ENCODE assay signal across 25 cellular contexts in the genomic region with DNA sequence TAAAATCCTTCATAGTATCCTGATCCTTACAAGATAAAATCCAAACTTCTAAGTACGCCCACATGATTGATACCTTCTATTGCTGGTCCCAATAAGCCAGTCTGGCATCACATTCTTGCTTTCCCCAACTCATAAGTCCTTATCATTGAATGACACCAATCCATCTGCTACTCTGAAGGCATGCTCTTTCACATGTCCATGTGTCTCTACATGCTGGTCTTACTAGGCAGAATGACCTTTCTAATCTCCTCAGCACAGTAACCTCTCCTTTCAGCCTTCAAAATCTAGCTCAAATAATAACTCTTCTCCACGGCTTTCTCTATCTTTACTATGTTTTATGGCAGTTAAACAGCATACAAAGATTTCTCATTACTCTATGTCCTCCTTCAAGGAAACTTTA.
"Had no signal": no experiment of that assay in that cellular context is flagged by ENCODE, and none has a peak within 500 bp of the region (broad histone marks: within the 10 kb centered on the region; RNA-seq: fewer than 3 reads in every experiment).

No MANE protein-coding gene starts in this region.

- DNase-seq: activated B cell treated with CpG ODN at 0.5 μM for 24 hours; activated CD4-positive, alpha-beta memory T cell treated with anti-CD3 and anti-CD28 coated beads for 36 hours; activated CD4-positive, alpha-beta T cell treated with anti-CD3 and anti-CD28 coated beads for 4 hours; activated CD4-positive, alpha-beta T cell treated with anti-CD3 and anti-CD28 coated beads, Interleukin-2, amount 50 U/mL, for 1 hour; activated CD4-positive, CD25-positive, alpha-beta regulatory T cell treated with anti-CD3 and anti-CD28 coated beads, Interleukin-2, amount 50 U/mL, for 72 hours; activated CD8-positive, alpha-beta memory T cell treated with anti-CD3 and anti-CD28 coated beads, Interleukin-2, amount 50 U/mL, for 4 hours; activated effector memory CD4-positive, alpha-beta T cell treated with Interleukin-2 at 50 U/mL for 16 hours; activated naive CD4-positive, alpha-beta T cell treated with anti-CD3 and anti-CD28 coated beads, Interleukin-2, amount 10 ng/mL, durations not matched to agents 7 days and 5 days; activated naive CD8-positive, alpha-beta T cell treated with anti-CD3 and anti-CD28 coated beads, Interleukin-2, amount 50 U/mL, for 24 hours; activated T-cell treated with anti-CD3 and anti-CD28 coated beads for 4 hours; activated T-cell treated with anti-CD3 and anti-CD28 coated beads, Interleukin-2, amount 50 U/mL, for 4 hours; anterior cingulate cortex; brain microvascular endothelial cell; central memory CD4-positive, alpha-beta T cell; NCI-H1092 treated with DMSO at 0.1 percent for 48 hours; NCI-H1417; NCI-H187 treated with DMSO at 0.1 percent for 48 hours; NCI-H2081; NCI-H2171 treated with DMSO at 0.1 percent for 48 hours; NCI-H226; NCI-H524 treated with DMSO at 0.1 percent for 48 hours; Right ventricle myocardium superior; T1000 had no signal

- FAIRE-seq: TTC549 had no signal

- H3K9ac ChIP-seq: KMS-11 had no signal

- H3K27me3 ChIP-seq: brain microvascular endothelial cell had no signal

- H3K27ac ChIP-seq: brain microvascular endothelial cell, KMS-11 had no signal

- H3K4me2 ChIP-seq: KMS-11 had no signal

- ATAC-seq: activated naive CD8-positive, alpha-beta T cell treated with anti-CD3 and anti-CD28 coated beads, Interleukin-2, amount 50 U/mL, for 24 hours; activated T-cell treated with anti-CD3 and anti-CD28 coated beads, Interleukin-2, amount 50 U/mL, for 4 hours had no signal
